ENCODE assay signal across 29 cellular contexts in the genomic region with DNA sequence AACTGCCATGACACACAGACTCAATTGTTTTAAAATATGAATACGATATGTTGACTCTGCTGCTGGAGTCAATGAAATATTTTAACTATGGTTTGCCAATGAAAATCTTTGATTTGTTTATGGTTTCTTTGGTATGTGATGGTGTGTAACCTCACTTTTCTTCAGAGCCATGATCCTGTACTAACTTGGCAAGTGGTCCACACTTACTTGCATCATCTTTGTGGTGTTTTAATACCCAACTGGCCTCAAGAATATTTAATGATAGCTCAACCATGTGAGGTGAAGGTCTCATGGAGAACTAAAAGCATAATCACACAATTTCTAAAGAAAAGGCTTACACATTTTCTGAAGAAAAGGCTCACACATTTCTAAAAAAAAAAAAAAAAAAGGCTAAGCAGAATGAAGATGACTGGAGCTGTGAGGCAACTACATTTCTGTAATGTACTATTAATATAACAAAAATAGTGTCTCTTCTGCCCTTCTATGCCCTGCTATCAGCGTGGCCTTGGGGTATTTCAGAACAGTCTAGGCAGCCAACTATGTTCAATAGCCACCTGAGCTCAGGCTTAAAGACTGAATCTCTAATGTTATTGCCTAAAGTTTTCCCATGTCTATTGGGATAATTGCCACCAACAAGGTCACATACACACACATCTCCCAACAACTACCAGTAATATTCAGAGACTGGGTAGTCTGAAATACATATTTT.
"Had no signal": no experiment of that assay in that cellular context is flagged by ENCODE, and none has a peak within 500 bp of the region (broad histone marks: within the 10 kb centered on the region; RNA-seq: fewer than 3 reads in every experiment).

No MANE protein-coding gene starts in this region.

- H3K36me3 ChIP-seq: SJCRH30 had no signal

- H3K9me3 Mint-ChIP-seq: activated T-helper 2 cell treated with anti-CD3 and anti-CD28 coated beads, Interferon-gamma antibody, Interleukin-2, Interleukin-4, amounts not matched to agents 10 μg/mL and 5 μg/mL and 100 μg/mL, durations not matched to agents 14 hours and 24 hours and 36 hours had no signal

- H3K27me3 Mint-ChIP-seq: activated CD8-positive, alpha-beta T cell treated with anti-CD3 and anti-CD28 coated beads for 36 hours; activated naive CD4-positive, alpha-beta T cell treated with anti-CD3 and anti-CD28 coated beads, Interleukin-2, amount 10 ng/mL, durations not matched to agents 7 days and 5 days; activated naive CD8-positive, alpha-beta T cell treated with anti-CD3 and anti-CD28 coated beads for 36 hours had no signal

- DNase-seq: activated CD4-positive, alpha-beta T cell treated with anti-CD3 and anti-CD28 coated beads, Interleukin-2, amount 50 U/mL, for 1 hour; activated CD4-positive, CD25-positive, alpha-beta regulatory T cell; activated CD8-positive, alpha-beta memory T cell treated with anti-CD3 and anti-CD28 coated beads, Interleukin-2, amount 50 U/mL, for 4 hours; activated CD8-positive, alpha-beta T cell treated with anti-CD3 and anti-CD28 coated beads for 36 hours; activated gamma-delta T cell treated with Interleukin-2 at 50 U/mL for 16 hours; activated naive CD4-positive, alpha-beta T cell treated with anti-CD3 and anti-CD28 coated beads, Interleukin-2, amount 10 ng/mL, durations not matched to agents 7 days and 5 days; activated naive CD8-positive, alpha-beta T cell treated with anti-CD3 and anti-CD28 coated beads for 36 hours; activated T-cell treated with anti-CD3 and anti-CD28 coated beads, Interleukin-2, amount 50 U/mL, for 72 hours; amygdala; MM.1S; NCI-H1105; NCI-H1436; NCI-H1694 treated with DMSO at 0.1 percent for 48 hours; NCI-H2029 treated with DMSO at 0.1 percent for 48 hours; NCI-H345; NCI-H510A treated with DMSO at 0.1 percent for 48 hours; NK-92 treated with Interleukin-12 subunit alpha and Interleukin-12 subunit beta, amount 100 ng/mL, for 24 hours; OCI-M1; Right ventricle myocardium superior; SJCRH30; SK-N-SH; T-helper 1 cell had no signal

- H3K27ac Mint-ChIP-seq: activated CD8-positive, alpha-beta T cell treated with anti-CD3 and anti-CD28 coated beads for 36 hours; activated naive CD8-positive, alpha-beta T cell treated with anti-CD3 and anti-CD28 coated beads for 36 hours; activated T-cell treated with anti-CD3 and anti-CD28 coated beads, Interleukin-2, amount 50 U/mL, for 72 hours; activated T-helper 2 cell treated with anti-CD3 and anti-CD28 coated beads, Interferon-gamma antibody, Interleukin-2, Interleukin-4, amounts not matched to agents 10 μg/mL and 5 μg/mL and 100 μg/mL, durations not matched to agents 14 hours and 24 hours and 36 hours had no signal

- H3K9ac ChIP-seq: KMS-11, SK-N-SH had no signal

- H3K4me3 ChIP-seq: SJCRH30 had no signal

- H3K9me3 ChIP-seq: SJCRH30, SK-N-SH had no signal

- H3K27ac ChIP-seq: KMS-11, RWPE1, SJCRH30, VCaP had no signal

- H3K4me2 ChIP-seq: KMS-11, SK-N-SH had no signal

- H3K4me1 ChIP-seq: SJCRH30 had no signal

- H3K4me3 Mint-ChIP-seq: activated CD8-positive, alpha-beta T cell treated with anti-CD3 and anti-CD28 coated beads for 36 hours; activated naive CD4-positive, alpha-beta T cell treated with anti-CD3 and anti-CD28 coated beads, Interleukin-2, amount 10 ng/mL, durations not matched to agents 7 days and 5 days; activated naive CD8-positive, alpha-beta T cell treated with anti-CD3 and anti-CD28 coated beads for 36 hours; activated T-cell treated with anti-CD3 and anti-CD28 coated beads, Interleukin-2, amount 50 U/mL, for 72 hours had no signal

- ATAC-seq: activated CD8-positive, alpha-beta T cell treated with anti-CD3 and anti-CD28 coated beads for 36 hours; activated T-cell treated with anti-CD3 and anti-CD28 coated beads, Interleukin-2, amount 50 U/mL, for 72 hours; HepG2; Panc1 had no signal

- H3K27me3 ChIP-seq: SJCRH30 had no signal

- FAIRE-seq: bronchial epithelial cell, HepG2 had no signal
